In the genomic region with DNA sequence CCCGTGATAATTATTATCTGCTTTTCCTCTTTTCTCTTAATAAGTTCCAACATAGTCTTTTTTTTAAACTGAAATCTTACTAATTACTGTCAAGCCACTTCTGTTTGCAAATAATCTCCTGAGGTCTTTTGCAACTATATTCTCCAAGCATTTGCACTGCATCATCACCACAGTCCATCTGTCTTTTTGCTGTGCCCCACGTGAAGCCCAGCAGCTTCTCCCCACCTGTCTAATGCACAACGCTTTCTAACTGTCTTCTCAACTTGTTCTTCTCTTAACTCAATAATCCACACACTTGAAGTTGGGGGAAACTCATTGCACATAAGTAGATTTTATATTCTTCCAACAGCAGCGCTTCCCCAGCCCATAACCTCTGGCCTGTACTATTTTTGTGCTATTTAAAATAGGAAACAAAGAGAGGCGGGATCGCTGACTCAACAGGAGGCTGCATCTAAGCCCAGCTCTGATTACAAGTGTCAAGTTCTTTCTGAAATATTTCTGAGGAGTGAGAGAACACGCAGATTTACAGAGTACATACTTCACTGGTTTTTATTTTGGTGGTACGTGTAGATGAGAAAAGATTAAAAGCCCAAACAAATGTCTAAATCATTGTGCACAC, we compare ENCODE assay signal across 15 cellular contexts.
DNase-seq lines count a peak whose midpoint lies in the region; ATAC-seq, FAIRE-seq and TF ChIP-seq lines count a peak whose summit lies in the region.
"Had no signal": no experiment of that assay in that cellular context is flagged by ENCODE, and none has a peak within 500 bp of the region (broad histone marks: within the 10 kb centered on the region; RNA-seq: fewer than 3 reads in every experiment).

No MANE protein-coding gene starts in this region.

- H3K4me3 ChIP-seq in astrocyte (ENCODE audit: insufficient read depth, low read depth, low read length) (no peak overlapping the region), left lung (no peak overlapping the region), upper lobe of left lung (no peak overlapping the region)
- H3K4me3 ChIP-seq: BLaER1 treated with 17β-estradiol and CSF1 and Interleukin-3, amounts not matched to agents 10 nM and 100 nM had no signal

- H3K27me3 ChIP-seq in astrocyte (ENCODE audit: insufficient read depth, low read length) (peaks cover 2% of the 10 kb centered on the region), left lung (no peaks in the 10 kb centered on the region), upper lobe of left lung (no peaks in the 10 kb centered on the region)
- H3K27me3 ChIP-seq: BLaER1 treated with 17β-estradiol and CSF1 and Interleukin-3, amounts not matched to agents 10 nM and 100 nM had no signal

- TF ChIP-seq EP300 in upper lobe of left lung (IDR thresholded peaks at IDR 0.05): no peak

- no peaks in the 10 kb centered on the region for H3K9me3 Mint-ChIP-seq in astrocyte (ENCODE audit: unreplicated experiment)
- H3K9me3 Mint-ChIP-seq in stimulated activated effector memory CD8-positive, alpha-beta T cell treated with anti-CD3 and anti-CD28 coated beads, Interleukin-12 subunit alpha, Interleukin-12 subunit beta, amount 100 ng/mL, for 72 hours: peaks cover 3% of the 10 kb centered on the region

- 25 to 34% methylated on average over 8 of the region's 8 CpGs for WGBS in upper lobe of left lung, 2 donors

- no peaks in the 10 kb centered on the region for H4K20me1 ChIP-seq in astrocyte (ENCODE audit: insufficient read depth, low read length)
- H4K20me1 ChIP-seq: BLaER1 treated with 17β-estradiol and CSF1 and Interleukin-3, amounts not matched to agents 10 nM and 100 nM had no signal

- ATAC-seq in left lung (peak; percentile 60), GM19452 (IDR thresholded peaks at IDR 0.05; ENCODE audit: unreplicated experiment) (no peak), upper lobe of left lung (ENCODE audit: low FRiP score in 2 of 2) (no peak)
- ATAC-seq in stimulated activated effector memory CD8-positive, alpha-beta T cell treated with anti-CD3 and anti-CD28 coated beads, Interleukin-12 subunit alpha, Interleukin-12 subunit beta, amount 100 ng/mL, for 72 hours: no peak
- ATAC-seq: esophagus mucosa had no signal

- peaks cover 3% of the 10 kb centered on the region for H3K27me3 Mint-ChIP-seq in astrocyte (ENCODE audit: low read depth, unreplicated experiment)

- H3K27ac ChIP-seq in astrocyte (ENCODE audit: low read depth, low read length) (no peak overlapping the region), left lung (no peak overlapping the region), upper lobe of left lung (no peak overlapping the region)
- H3K27ac ChIP-seq: BLaER1 treated with 17β-estradiol and CSF1 and Interleukin-3, amounts not matched to agents 10 nM and 100 nM had no signal

- DNase-seq in DMS153 treated with DMSO at 0.1 percent for 48 hours (lab: John Stamatoyannopoulos, UW; ENCODE audit: unreplicated experiment) (peak; percentile 76), NCI-H146 treated with DMSO at 0.1 percent for 48 hours (lab: John Stamatoyannopoulos, UW; ENCODE audit: unreplicated experiment) (peak; percentile 84), astrocyte (ENCODE audit: low read depth) (peak; percentile 12), left lung (no peak), upper lobe of left lung (no peak), GM12892 (ENCODE audit: insufficient read length) (no peak)
- no peak for DNase-seq in stimulated activated effector memory CD8-positive, alpha-beta T cell treated with anti-CD3 and anti-CD28 coated beads, Interleukin-12 subunit alpha, Interleukin-12 subunit beta, amount 100 ng/mL, for 72 hours (ENCODE audit: low spot score in 2 of 2)
- DNase-seq: activated CD4-positive, CD25-positive, alpha-beta regulatory T cell; NCI-H2029 treated with DMSO at 0.1 percent for 48 hours; nucleus accumbens; stimulated activated naive CD4-positive, alpha-beta T cell treated with Interleukin-2 at 50 U/mL for 16 hours had no signal

- FAIRE-seq in astrocyte (lab: Jason Lieb, UNC): no peak
- FAIRE-seq in GM12892 (lab: Jason Lieb, UNC): no peak
- FAIRE-seq: keratinocyte had no signal

- peaks cover 12% of the 10 kb centered on the region for H3K4me1 Mint-ChIP-seq in astrocyte (ENCODE audit: low read depth, unreplicated experiment)
- H3K4me1 Mint-ChIP-seq in stimulated activated effector memory CD8-positive, alpha-beta T cell treated with anti-CD3 and anti-CD28 coated beads, Interleukin-12 subunit alpha, Interleukin-12 subunit beta, amount 100 ng/mL, for 72 hours: no peaks in the 10 kb centered on the region

- H3K4me3 Mint-ChIP-seq in astrocyte (ENCODE audit: unreplicated experiment): no peak overlapping the region
- H3K4me3 Mint-ChIP-seq in stimulated activated effector memory CD8-positive, alpha-beta T cell treated with anti-CD3 and anti-CD28 coated beads, Interleukin-12 subunit alpha, Interleukin-12 subunit beta, amount 100 ng/mL, for 72 hours: no peak overlapping the region

- H3K27ac Mint-ChIP-seq in astrocyte (ENCODE audit: unreplicated experiment): no peak overlapping the region
- no peak overlapping the region for H3K27ac Mint-ChIP-seq in stimulated activated effector memory CD8-positive, alpha-beta T cell treated with anti-CD3 and anti-CD28 coated beads, Interleukin-12 subunit alpha, Interleukin-12 subunit beta, amount 100 ng/mL, for 72 hours

- intact Hi-C loops in left lung (cut with DNase I): no loop called here

- no peaks in the 10 kb centered on the region for H3K36me3 Mint-ChIP-seq in astrocyte (ENCODE audit: low read depth, unreplicated experiment)
- no peaks in the 10 kb centered on the region for H3K36me3 Mint-ChIP-seq in stimulated activated effector memory CD8-positive, alpha-beta T cell treated with anti-CD3 and anti-CD28 coated beads, Interleukin-12 subunit alpha, Interleukin-12 subunit beta, amount 100 ng/mL, for 72 hours

- TF ChIP-seq CTCF in astrocyte (IDR thresholded peaks at IDR 0.05; ENCODE audit: insufficient read depth, low read depth, low read length): no peak
- no peak for TF ChIP-seq CTCF in left lung (IDR thresholded peaks at IDR 0.05)
- no peak for TF ChIP-seq CTCF in upper lobe of left lung (IDR thresholded peaks at IDR 0.05)

- H3K79me2 ChIP-seq in astrocyte (ENCODE audit: insufficient read depth, low read length): no peaks in the 10 kb centered on the region

- H3K9ac ChIP-seq in astrocyte (ENCODE audit: low read length): no peak overlapping the region
- H3K9ac ChIP-seq: BLaER1 treated with 17β-estradiol and CSF1 and Interleukin-3, amounts not matched to agents 10 nM and 100 nM had no signal

- no peaks in the 10 kb centered on the region for H3K36me3 ChIP-seq in astrocyte (ENCODE audit: insufficient read depth, low read length)
- no peaks in the 10 kb centered on the region for H3K36me3 ChIP-seq in left lung
- H3K36me3 ChIP-seq in upper lobe of left lung: no peaks in the 10 kb centered on the region
- H3K36me3 ChIP-seq: BLaER1 treated with 17β-estradiol and CSF1 and Interleukin-3, amounts not matched to agents 10 nM and 100 nM had no signal

- H3K4me2 ChIP-seq in astrocyte (ENCODE audit: low read length): no peak overlapping the region
- H3K4me2 ChIP-seq: BLaER1 treated with 17β-estradiol and CSF1 and Interleukin-3, amounts not matched to agents 10 nM and 100 nM had no signal

- TF ChIP-seq POLR2A in upper lobe of left lung (IDR thresholded peaks at IDR 0.05) (no peak), GM12892 (IDR thresholded peaks at IDR 0.05; ENCODE audit: low read depth, low read length) (no peak)

- H3K9me3 ChIP-seq in astrocyte (ENCODE audit: insufficient read depth, low read depth, low read length) (no peaks in the 10 kb centered on the region), left lung (peaks cover 0 to 2% of the 10 kb centered on the region in 2 donors), upper lobe of left lung (no peaks in the 10 kb centered on the region)

- no peak overlapping the region for H2AFZ ChIP-seq in astrocyte (ENCODE audit: low read depth, low read length)

- H3K4me1 ChIP-seq in astrocyte (ENCODE audit: insufficient read depth, low read length) (no peaks in the 10 kb centered on the region), left lung (peaks cover 0 to 8% of the 10 kb centered on the region in 2 donors), upper lobe of left lung (peaks cover 0 to 3% (median 0%) of the 10 kb centered on the region in 4 donors)

Comparison
In these comparisons a context has a peak if more than half of its experiments do, and no peak if none do; other contexts are left out.
1. DNase-seq: peak in DMS153 treated with DMSO at 0.1 percent for 48 hours (single experiment), NCI-H146 treated with DMSO at 0.1 percent for 48 hours (single experiment) and astrocyte (single experiment); none in left lung (0 of 2), stimulated activated effector memory CD8-positive, alpha-beta T cell treated with anti-CD3 and anti-CD28 coated beads, Interleukin-12 subunit alpha, Interleukin-12 subunit beta, amount 100 ng/mL, for 72 hours (0 of 2), upper lobe of left lung (0 of 2) and GM12892 (single experiment).